ENCODE assay signal across 8 cellular contexts in genomic region chr2:68909793-68910674, GRCh38. TPM values are rescaled to one million over a fixed set of nuclear protein-coding genes. Genes with fewer than 3 reads are reported as not detected.
DNase-seq lines count a peak whose midpoint lies in the region; ATAC-seq and TF ChIP-seq lines count a peak whose summit lies in the region.
"Had no signal": no experiment of that assay in that cellular context is flagged by ENCODE, and none has a peak within 500 bp of the region (broad histone marks: within the 10 kb centered on the region; RNA-seq: fewer than 3 reads in every experiment).

No MANE protein-coding gene starts in this region.

- WGBS in mesendoderm (ENCODE audit: extremely low coverage, insufficient coverage, low lambda C conversion rate): no CpG with 5 or more reads among the region's 3 CpGs

- H2BK5ac ChIP-seq in mesendoderm (ENCODE audit: low read length): no peak overlapping the region

- no peaks in the 10 kb centered on the region for H3K79me1 ChIP-seq in mesendoderm (ENCODE audit: low read length)

- H3K27me3 ChIP-seq in dorsolateral prefrontal cortex: no peaks in the 10 kb centered on the region
- H3K27me3 ChIP-seq in mesendoderm (ENCODE audit: insufficient read depth, low read length, poor library complexity): no peaks in the 10 kb centered on the region

- no peak overlapping the region for H3K9ac ChIP-seq in mesendoderm (ENCODE audit: low read length)

- H4K8ac ChIP-seq in mesendoderm (ENCODE audit: low read depth, low read length): no peak overlapping the region

- H3K4ac ChIP-seq in mesendoderm (ENCODE audit: low read depth, low read length): no peak overlapping the region

- no peak overlapping the region for H2BK15ac ChIP-seq in mesendoderm (replicated peaks; ENCODE audit: low read depth)

- intact Hi-C loops in dorsolateral prefrontal cortex (cut with DNase I): loop anchor here (2.0 to 5.0 kb wide), 3 partner anchors 103 to 158 kb away; no protein-coding TSS in a partner anchor

- H3K79me2 ChIP-seq in mesendoderm (ENCODE audit: control insufficient read depth, insufficient read depth, low read length): no peaks in the 10 kb centered on the region

- DNase-seq in NCI-H526 treated with DMSO at 0.1 percent for 48 hours (lab: John Stamatoyannopoulos, UW) (peak; percentile 44), dorsolateral prefrontal cortex (peak in 9 of 10 donors; percentile 13 to 72 (median 55)), mesendoderm (peak; percentile 84)
- DNase-seq in activated CD4-positive, alpha-beta T cell treated with anti-CD3 and anti-CD28 coated beads, Interleukin-2, amount 50 U/mL, for 4 hours: peak; percentile 67 to 70
- peak; percentile 58 for DNase-seq in stimulated activated CD8-positive, alpha-beta memory T cell treated with anti-CD3 and anti-CD28 coated beads, Interleukin-7, amount 100 ng/mL, for 24 hours (ENCODE audit: low read depth)

- TF ChIP-seq CTCF in GM12874 (IDR thresholded peaks at IDR 0.05; ENCODE audit: insufficient read depth, low read depth, low read length): peak; percentile 79
- peak; percentile 77 to 98 (median 92) for TF ChIP-seq CTCF in dorsolateral prefrontal cortex (IDR thresholded peaks at IDR 0.05 in 54 of 56, conservative IDR thresholded peaks at IDR 0.05 in 2 of 56; ENCODE audit: low read depth in 1 of 56, partially characterized antibody in 56 of 56)

- H3K23ac ChIP-seq in mesendoderm (ENCODE audit: low read length): no peak overlapping the region

- H3K36me3 ChIP-seq in mesendoderm (ENCODE audit: control insufficient read depth, insufficient read depth, low read length): no peaks in the 10 kb centered on the region

- peaks cover 9% of the 10 kb centered on the region for H3K4me1 ChIP-seq in mesendoderm (ENCODE audit: control insufficient read depth, low read depth, low read length)

- no peak overlapping the region for H3K4me2 ChIP-seq in mesendoderm (ENCODE audit: low read length)

- H3K27ac ChIP-seq in dorsolateral prefrontal cortex (no peak overlapping the region), mesendoderm (ENCODE audit: low read depth, low read length) (no peak overlapping the region)

- H2BK120ac ChIP-seq in mesendoderm (ENCODE audit: low read depth, low read length): no peak overlapping the region

- no peak overlapping the region for H3K18ac ChIP-seq in mesendoderm (ENCODE audit: low read length)

- no peak overlapping the region for H2AK5ac ChIP-seq in mesendoderm (ENCODE audit: low read length)

- no peak overlapping the region for H4K5ac ChIP-seq in mesendoderm (ENCODE audit: low read length)

- ATAC-seq in HG03432 (IDR thresholded peaks at IDR 0.05; ENCODE audit: unreplicated experiment): peak; percentile 53

- H3K56ac ChIP-seq in mesendoderm (ENCODE audit: low read length): no peak overlapping the region

- H3K4me3 ChIP-seq in dorsolateral prefrontal cortex (no peak overlapping the region), mesendoderm (ENCODE audit: low read length) (no peak overlapping the region)

RNA-seq across cellular contexts. Expression of gene BMP10, which starts 38.8 kb away (rescaled TPM):
- not detected for total RNA-seq in dorsolateral prefrontal cortex
- not detected for polyA plus RNA-seq in mesendoderm (2013, experiment 1 of 2)
- polyA plus RNA-seq in mesendoderm (2013, experiment 2 of 2): not detected
- total RNA-seq: subcutaneous adipose tissue had no signal

RNA-seq across cellular contexts. Expression of gene GKN2, which starts 42.7 kb away (rescaled TPM):
- not detected for total RNA-seq in dorsolateral prefrontal cortex
- polyA plus RNA-seq in mesendoderm (2013, experiment 1 of 2): 0.15 TPM
- polyA plus RNA-seq in mesendoderm (2013, experiment 2 of 2): 0.15 TPM
- total RNA-seq: subcutaneous adipose tissue had no signal
